16 cellular contexts compared by ENCODE assay signal in genomic region chr22:43889366-43890253, GRCh38. TPM values are rescaled to one million over a fixed set of nuclear protein-coding genes. Genes with fewer than 3 reads are reported as not detected.
DNase-seq lines count a peak whose midpoint lies in the region; ATAC-seq and TF ChIP-seq lines count a peak whose summit lies in the region.
"Had no signal": no experiment of that assay in that cellular context is flagged by ENCODE, and none has a peak within 500 bp of the region (broad histone marks: within the 10 kb centered on the region; RNA-seq: fewer than 3 reads in every experiment).

No MANE protein-coding gene starts in this region.

- POLR2A ChIA-PET in WTC11 (lab: Charles Lee) = no interaction called here

- TF ChIP-seq CTCF in WTC11 (IDR thresholded peaks at IDR 0.05) = no peak

- no peak for ATAC-seq in WTC11
- ATAC-seq in HG03280 (IDR thresholded peaks at IDR 0.05; ENCODE audit: unreplicated experiment) = no peak
- no peak for ATAC-seq in HG02885 (IDR thresholded peaks at IDR 0.05; ENCODE audit: poor library complexity, unreplicated experiment)
- ATAC-seq: body of pancreas, left cardiac atrium, Right ventricle myocardium inferior had no signal

- peaks cover 24% of the 10 kb centered on the region; the same call in 1 of the 2 replicates for H3K27me3 ChIP-seq in H7 (ENCODE audit: control insufficient read depth, insufficient read depth, low read length)

- no peak overlapping the region for H3K27ac Mint-ChIP-seq in WTC11
- H3K27ac Mint-ChIP-seq: activated B cell treated with CpG ODN at 0.5 μM for 24 hours had no signal

- H3K4me3 ChIP-seq in H7 (ENCODE audit: insufficient read depth, low read depth, low read length) = no peak overlapping the region
- H3K4me3 ChIP-seq: BLaER1, body of pancreas had no signal

- peaks cover 3% of the 10 kb centered on the region for H3K4me1 Mint-ChIP-seq in WTC11

- CTCF ChIA-PET in WTC11 (lab: Charles Lee) = interaction anchor here (1.3 to 2.0 kb wide), 2 partner anchors 56 to 78 kb away, joined by 3 to 7 read pairs; partner anchors contain the start of gene EFCAB6

- H3K4me3 Mint-ChIP-seq in WTC11 = 0 out of 2 replicates have a peak overlapping the region, but pooled peaks have one; percentile 74
- H3K4me3 Mint-ChIP-seq: activated B cell treated with CpG ODN at 0.5 μM for 24 hours had no signal

- peaks cover 12% of the 10 kb centered on the region for H3K27me3 Mint-ChIP-seq in WTC11 (ENCODE audit: low read depth)

- no peaks in the 10 kb centered on the region; the same call in 1 of the 2 replicates for H3K36me3 ChIP-seq in H7 (replicated peaks; ENCODE audit: control insufficient read depth, insufficient read depth, low read length)
- H3K36me3 ChIP-seq: BLaER1 had no signal

- no peaks in the 10 kb centered on the region for H3K9me3 Mint-ChIP-seq in WTC11
- H3K9me3 Mint-ChIP-seq: activated B cell treated with CpG ODN at 0.5 μM for 24 hours had no signal

- DNase-seq in A172 (ENCODE audit: low spot score) (peak; percentile 21), H7 (peak; percentile 71), WTC11 (ENCODE audit: low spot score) (no peak), hepatic stellate cell (ENCODE audit: low spot score) (peak; percentile 69), NCI-H69 (lab: John Stamatoyannopoulos, UW) (no peak), mesenteric fat pad (ENCODE audit: low spot score) (no peak)
- DNase-seq: activated B cell treated with CpG ODN at 0.5 μM for 24 hours; body of pancreas; left cardiac atrium; stimulated activated CD4-positive, alpha-beta T cell treated with anti-CD3 and anti-CD28 coated beads, Interleukin-12 subunit alpha, Interleukin-12 subunit beta, amount 100 ng/mL, for 4 hours had no signal

- H3K36me3 Mint-ChIP-seq in WTC11 = no peaks in the 10 kb centered on the region; the same call in 1 of the 2 replicates

TF ChIP-seq in WTC11, 78 proteins besides CTCF, POLR2A, EP300 and RAD21 (continues in another document):
- TF ChIP-seq AFF4 (CRISPR knock-in tag; IDR thresholded peaks at IDR 0.05; ENCODE audit: borderline replicate concordance) = no peak
- no peak for TF ChIP-seq E2F1 (CRISPR knock-in tag; IDR thresholded peaks at IDR 0.05)
- no peak for TF ChIP-seq FOXP1 (CRISPR knock-in tag; IDR thresholded peaks at IDR 0.05; ENCODE audit: borderline replicate concordance)
- TF ChIP-seq MXD4 (CRISPR knock-in tag; IDR thresholded peaks at IDR 0.05; ENCODE audit: borderline replicate concordance) = no peak
- no peak for TF ChIP-seq ZNF416 (CRISPR knock-in tag; IDR thresholded peaks at IDR 0.05)
- TF ChIP-seq NFE2L1 (CRISPR knock-in tag; IDR thresholded peaks at IDR 0.05) = no peak
- no peak for TF ChIP-seq ZBTB21 (CRISPR knock-in tag; IDR thresholded peaks at IDR 0.05; ENCODE audit: borderline replicate concordance)
- no peak for TF ChIP-seq AR (CRISPR knock-in tag; IDR thresholded peaks at IDR 0.05)
- no peak for TF ChIP-seq ZNF671 (CRISPR knock-in tag; IDR thresholded peaks at IDR 0.05)
- TF ChIP-seq OVOL2 (CRISPR knock-in tag; IDR thresholded peaks at IDR 0.05; ENCODE audit: borderline replicate concordance) = no peak
- TF ChIP-seq TEAD1 (CRISPR knock-in tag; IDR thresholded peaks at IDR 0.05) = no peak
- TF ChIP-seq ATF1 (CRISPR knock-in tag; IDR thresholded peaks at IDR 0.05) = no peak
- TF ChIP-seq EMX1 (CRISPR knock-in tag; IDR thresholded peaks at IDR 0.05) = no peak
- TF ChIP-seq ATF6 (CRISPR knock-in tag; IDR thresholded peaks at IDR 0.05) = no peak
- TF ChIP-seq PREB (CRISPR knock-in tag; IDR thresholded peaks at IDR 0.05; ENCODE audit: borderline replicate concordance) = no peak

RNA-seq across cellular contexts. Expression of gene PNPLA5, which starts 2.2 kb away (rescaled TPM):
- not detected in 2 replicates for total RNA-seq in A172 (2014; rRNA removed; shearing (Covaris generic))
- total RNA-seq in H7 (2014; rRNA removed; shearing (Covaris generic)) = 2.2 and 4.0 TPM in 2 replicates
- 5.3 to 5.9 TPM (median 5.3 TPM) in 3 replicates for total RNA-seq in WTC11 (2021)
- total RNA-seq in mesenteric fat pad = not detected
- total RNA-seq: activated B cell treated with CpG ODN at 0.5 μM for 24 hours, body of pancreas, endothelial cell of umbilical vein, left cardiac atrium, Right ventricle myocardium inferior, urinary bladder had no signal

RNA-seq across cellular contexts. Expression of gene SULT4A1, which starts 27.3 kb away (rescaled TPM):
- total RNA-seq in A172 (2014; rRNA removed; shearing (Covaris generic)) = 0.50 and 0.53 TPM in 2 replicates
- 6.3 and 9.8 TPM in 2 replicates for total RNA-seq in H7 (2014; rRNA removed; shearing (Covaris generic))
- 12.5 to 13.0 TPM (median 12.6 TPM) in 3 replicates for total RNA-seq in WTC11 (2021)
- 1.7 TPM for total RNA-seq in mesenteric fat pad
- total RNA-seq: activated B cell treated with CpG ODN at 0.5 μM for 24 hours, endothelial cell of umbilical vein had no signal

RNA-seq across cellular contexts. Expression of gene PNPLA3, which starts 34.0 kb away (rescaled TPM):
- 0.96 and 2.0 TPM in 2 replicates for total RNA-seq in A172 (2014; rRNA removed; shearing (Covaris generic))
- total RNA-seq in H7 (2014; rRNA removed; shearing (Covaris generic)) = 10.7 and 15.0 TPM in 2 replicates
- total RNA-seq in WTC11 (2021) = 17.9 to 19.8 TPM (median 19.6 TPM) in 3 replicates
- 0.93 TPM for total RNA-seq in mesenteric fat pad

Comparison
In these comparisons a context has a peak if more than half of its experiments do, and no peak if none do; other contexts are left out.
1. DNase-seq: peak in A172 (single experiment), H7 (single experiment) and hepatic stellate cell (single experiment); none in WTC11 (single experiment), NCI-H69 (single experiment) and mesenteric fat pad (single experiment).